Comparison of ENCODE assay signal across 8 cellular contexts in genomic region chr1:208988811-208989222, GRCh38.
A peak's percentile ranks its signal among the peaks of the same experiment; 100 is the strongest.
DNase-seq lines count a peak whose midpoint lies in the region; ATAC-seq and TF ChIP-seq lines count a peak whose summit lies in the region.

No MANE protein-coding gene starts in this region.

- peaks cover 7 to 22% of the 10 kb centered on the region in 2 donors for H3K9me3 Mint-ChIP-seq in activated naive CD4-positive, alpha-beta T cell treated with anti-CD3 and anti-CD28 coated beads, Interleukin-2, amount 50 U/mL, for 72 hours

- no peak for TF ChIP-seq CTCF in BE2C (IDR thresholded peaks at IDR 0.05; ENCODE audit: low read depth, low read length)

- no peaks in the 10 kb centered on the region for H3K9me3 ChIP-seq in BE2C

- H3K4me1 ChIP-seq in BE2C = no peaks in the 10 kb centered on the region; the same call in 1 of the 2 replicates

- peak overlapping the region; percentile 73 to 86 for H3K27ac Mint-ChIP-seq in activated naive CD4-positive, alpha-beta T cell treated with anti-CD3 and anti-CD28 coated beads, Interleukin-2, amount 50 U/mL, for 72 hours

- DNase-seq in BE2C (no peak), NCI-H2227 (lab: John Stamatoyannopoulos, UW; ENCODE audit: unreplicated experiment) (peak; percentile 14), iris pigment epithelial cell (ENCODE audit: low read depth) (peak; percentile 53), stromal cell of bone marrow (ENCODE audit: low read depth) (peak; percentile 43), NCI-H82 (lab: John Stamatoyannopoulos, UW) (no peak)
- DNase-seq in activated naive CD4-positive, alpha-beta T cell treated with anti-CD3 and anti-CD28 coated beads, Interleukin-2, amount 50 U/mL, for 72 hours (ENCODE audit: low spot score in 2 of 2) = peak in 1 of 2 donors; percentile 7

- H3K36me3 Mint-ChIP-seq in activated naive CD4-positive, alpha-beta T cell treated with anti-CD3 and anti-CD28 coated beads, Interleukin-2, amount 50 U/mL, for 72 hours = peaks cover 19 to 21% of the 10 kb centered on the region in 2 donors

- no peaks in the 10 kb centered on the region for H3K27me3 ChIP-seq in BE2C

- H3K36me3 ChIP-seq in BE2C = no peaks in the 10 kb centered on the region

- H3K4me3 ChIP-seq in BE2C (ENCODE audit: low read depth, low read length) = peak overlapping the region; percentile 47

- ATAC-seq in GM18868 (IDR thresholded peaks at IDR 0.05; ENCODE audit: unreplicated experiment) = peak; percentile 99
- peak; percentile 98 for ATAC-seq in HG03025 (IDR thresholded peaks at IDR 0.05; ENCODE audit: low FRiP score, unreplicated experiment)
- ATAC-seq in activated naive CD4-positive, alpha-beta T cell treated with anti-CD3 and anti-CD28 coated beads, Interleukin-2, amount 50 U/mL, for 72 hours = peak; percentile 80

Comparison
In these comparisons a context has a peak if more than half of its experiments do, and no peak if none do; other contexts are left out.
1. DNase-seq: peak in NCI-H2227 (single experiment), iris pigment epithelial cell (single experiment) and stromal cell of bone marrow (single experiment); none in BE2C (single experiment) and NCI-H82 (single experiment).
2. Peak in every context shown above with its lines, with median percentiles within 50 percentile points of each other: ATAC-seq.